In the genomic region with DNA sequence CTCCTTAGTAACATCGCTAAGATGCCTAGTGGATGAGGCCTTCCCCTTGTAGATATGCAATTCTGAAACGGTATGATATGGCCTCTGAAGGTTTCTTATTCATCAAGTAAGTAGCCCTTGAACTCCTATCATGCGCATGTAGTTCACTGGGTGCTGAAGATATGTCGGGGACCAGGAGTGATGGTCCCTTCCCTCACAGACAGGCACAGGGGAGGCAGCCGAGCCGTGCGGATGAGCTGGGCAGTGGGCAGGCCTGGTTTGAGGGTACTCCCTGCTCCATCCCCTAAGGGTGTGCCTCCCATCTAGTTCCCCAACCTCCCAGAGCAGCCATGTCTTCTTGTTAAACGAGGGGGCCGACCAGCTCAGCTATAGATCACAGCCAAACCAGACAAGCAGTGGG, we compare ENCODE assay signal across 10 cellular contexts.
"Had no signal": no experiment of that assay in that cellular context is flagged by ENCODE, and none has a peak within 500 bp of the region (broad histone marks: within the 10 kb centered on the region; RNA-seq: fewer than 3 reads in every experiment).

No MANE protein-coding gene starts in this region.

- H3K4me1 ChIP-seq: testis, vagina had no signal

- H3K4me3 ChIP-seq: sigmoid colon, smooth muscle cell, testis, vagina had no signal

- H3K9me3 Mint-ChIP-seq: activated naive CD4-positive, alpha-beta T cell treated with anti-CD3 and anti-CD28 coated beads, Interleukin-2, amount 10 ng/mL, durations not matched to agents 7 days and 5 days; activated naive CD8-positive, alpha-beta T cell treated with anti-CD3 and anti-CD28 coated beads, Interleukin-2, amount 50 U/mL, for 24 hours; dendritic cell treated with granulocyte-macrophage colony-stimulating factor and Interleukin-4, amounts not matched to agents 40 ng/mL and 50 ng/mL, for 4 days; nephron progenitor cell; stimulated activated naive B cell treated with anti-CD40 and anti-IgM and Interleukin-4, amounts not matched to agents 10 μg/mL and 1 μg/mL and 100 μg/mL, for 72 hours; T-helper 1 cell treated with Interleukin-12 subunit alpha and Interleukin-12 subunit beta and Interleukin-4 antibody, amounts not matched to agents 30 μg/mL and 1 μg/mL, for 36 hours had no signal

- H3K27me3 Mint-ChIP-seq: activated naive CD4-positive, alpha-beta T cell treated with anti-CD3 and anti-CD28 coated beads, Interleukin-2, amount 10 ng/mL, durations not matched to agents 7 days and 5 days had no signal

- H3K27ac ChIP-seq: testis, vagina had no signal

- H3K9me3 ChIP-seq: sigmoid colon, testis, vagina had no signal

- H3K36me3 ChIP-seq: vagina had no signal

- H3K27ac Mint-ChIP-seq: activated naive CD4-positive, alpha-beta T cell treated with anti-CD3 and anti-CD28 coated beads, Interleukin-2, amount 10 ng/mL, durations not matched to agents 7 days and 5 days; activated naive CD8-positive, alpha-beta T cell treated with anti-CD3 and anti-CD28 coated beads, Interleukin-2, amount 50 U/mL, for 24 hours; dendritic cell treated with granulocyte-macrophage colony-stimulating factor and Interleukin-4, amounts not matched to agents 40 ng/mL and 50 ng/mL, for 4 days; nephron progenitor cell; stimulated activated naive B cell treated with anti-CD40 and anti-IgM and Interleukin-4, amounts not matched to agents 10 μg/mL and 1 μg/mL and 100 μg/mL, for 72 hours; T-helper 1 cell treated with Interleukin-12 subunit alpha and Interleukin-12 subunit beta and Interleukin-4 antibody, amounts not matched to agents 30 μg/mL and 1 μg/mL, for 36 hours had no signal

- H3K36me3 Mint-ChIP-seq: stimulated activated naive B cell treated with anti-CD40 and anti-IgM and Interleukin-4, amounts not matched to agents 10 μg/mL and 1 μg/mL and 100 μg/mL, for 72 hours had no signal

- H3K27me3 ChIP-seq: sigmoid colon, testis, vagina had no signal

- H3K4me3 Mint-ChIP-seq: activated naive CD4-positive, alpha-beta T cell treated with anti-CD3 and anti-CD28 coated beads, Interleukin-2, amount 10 ng/mL, durations not matched to agents 7 days and 5 days; activated naive CD8-positive, alpha-beta T cell treated with anti-CD3 and anti-CD28 coated beads, Interleukin-2, amount 50 U/mL, for 24 hours; dendritic cell treated with granulocyte-macrophage colony-stimulating factor and Interleukin-4, amounts not matched to agents 40 ng/mL and 50 ng/mL, for 4 days; nephron progenitor cell; stimulated activated naive B cell treated with anti-CD40 and anti-IgM and Interleukin-4, amounts not matched to agents 10 μg/mL and 1 μg/mL and 100 μg/mL, for 72 hours; T-helper 1 cell treated with Interleukin-12 subunit alpha and Interleukin-12 subunit beta and Interleukin-4 antibody, amounts not matched to agents 30 μg/mL and 1 μg/mL, for 36 hours had no signal
